Comparison of ENCODE assay signal across 17 cellular contexts in the genomic region with DNA sequence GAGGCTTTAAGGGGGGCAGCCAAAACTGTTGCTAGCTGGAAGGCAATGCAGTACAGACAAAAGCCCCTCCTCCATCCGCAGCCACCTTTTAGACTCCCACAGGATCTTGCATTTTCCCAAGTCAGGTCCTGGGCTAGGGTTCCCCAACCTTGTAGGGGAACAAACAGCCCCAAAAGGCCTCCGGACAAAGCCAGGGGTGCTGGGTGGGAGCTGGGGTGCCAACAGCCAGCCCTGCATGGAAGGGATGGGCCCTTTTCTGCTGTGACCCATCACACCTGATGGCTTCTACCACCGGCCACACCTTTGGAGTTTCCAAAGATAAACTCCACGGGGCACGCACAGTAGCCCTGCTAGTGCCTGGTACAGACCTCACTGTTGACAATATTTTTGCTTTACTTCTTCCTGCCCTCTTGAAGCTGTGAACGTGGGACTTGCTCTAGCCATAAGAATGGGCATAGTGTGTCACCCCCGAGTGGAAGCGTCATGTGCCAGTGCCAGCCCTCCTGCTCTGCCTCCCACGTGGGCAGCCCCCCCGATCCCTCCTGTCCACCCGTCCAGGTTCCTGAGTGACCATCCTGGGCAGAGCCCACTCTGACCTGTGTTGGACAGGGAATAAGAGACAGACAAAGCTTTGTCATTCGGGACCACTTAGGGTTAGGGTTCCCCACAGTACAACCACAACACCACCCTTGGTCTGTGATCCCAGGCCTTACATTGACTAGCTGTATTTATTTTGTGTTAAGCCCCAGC. TPM values are rescaled to one million over a fixed set of nuclear protein-coding genes. Genes with fewer than 3 reads are reported as not detected.
A peak's percentile ranks its signal among the peaks of the same experiment; 100 is the strongest.
DNase-seq lines count a peak whose midpoint lies in the region; ATAC-seq and TF ChIP-seq lines count a peak whose summit lies in the region.
"Had no signal": no experiment of that assay in that cellular context is flagged by ENCODE, and none has a peak within 500 bp of the region (broad histone marks: within the 10 kb centered on the region; RNA-seq: fewer than 3 reads in every experiment).

No MANE protein-coding gene starts in this region.

- peaks cover 12 to 19% of the 10 kb centered on the region in 2 donors for H3K4me1 Mint-ChIP-seq in immature natural killer cell
- peaks cover 8 to 10% of the 10 kb centered on the region in 2 donors for H3K4me1 Mint-ChIP-seq in effector memory CD8-positive, alpha-beta T cell (ENCODE audit: low read depth in 2 of 2)
- H3K4me1 Mint-ChIP-seq in CD8-positive, alpha-beta memory T cell = peaks cover 4 to 8% (median 8%) of the 10 kb centered on the region in 3 donors

- peak overlapping the region; percentile 48; the same call in 1 of the 2 replicates for H3K9ac ChIP-seq in GM23248
- H3K9ac ChIP-seq: BLaER1 treated with 17β-estradiol and CSF1 and Interleukin-3, amounts not matched to agents 10 nM and 100 nM; KMS-11 had no signal

- H3K36me3 Mint-ChIP-seq in immature natural killer cell = peaks cover 10 to 19% (median 11%) of the 10 kb centered on the region in 3 donors
- H3K36me3 Mint-ChIP-seq in effector memory CD8-positive, alpha-beta T cell (ENCODE audit: insufficient read depth) = peaks cover 19% of the 10 kb centered on the region
- peaks cover 5 to 70% (median 20%) of the 10 kb centered on the region in 3 donors for H3K36me3 Mint-ChIP-seq in CD8-positive, alpha-beta memory T cell

- H3K4me2 ChIP-seq in GM23248 (ENCODE audit: unreplicated experiment) = no peak overlapping the region
- H3K4me2 ChIP-seq: KMS-11 had no signal

- intact Hi-C loops in heart right ventricle (cut with DNase I) = loop anchor here in 3 of 10 donors (5.0 kb wide), 2 partner anchors 35 to 45 kb away; no protein-coding TSS in a partner anchor
- intact Hi-C loops in sciatic nerve (cut with DNase I) = no loop called here

- ATAC-seq in heart right ventricle = peak in 6 of 8 donors; percentile 8 to 33 (median 22)
- peak; percentile 29 for ATAC-seq in sciatic nerve
- ATAC-seq in effector memory CD8-positive, alpha-beta T cell (replicated peaks) = no peak

- H2AFZ ChIP-seq in GM23248 = no peak overlapping the region

- WGBS in GM23248 (ENCODE audit: low coverage in 1 of 2, low lambda C conversion rate in 2 of 2, missing lambda C conversion rate in 2 of 2), 2 experiments = 79 to 80% methylated on average over 12 of the region's 12 CpGs
- 85 to 89% (median 87%) methylated on average over 12 of the region's 12 CpGs for WGBS in adipose tissue, 3 donors
- 66 to 78% methylated on average over 12 of the region's 12 CpGs for WGBS in heart right ventricle, 2 donors

- peaks cover 49% of the 10 kb centered on the region for H3K79me2 ChIP-seq in GM23248 (ENCODE audit: insufficient read depth)

- no peak overlapping the region for H3K4me3 ChIP-seq in GM23248
- no peak overlapping the region for H3K4me3 ChIP-seq in heart right ventricle
- H3K4me3 ChIP-seq in CD8-positive, alpha-beta memory T cell (ENCODE audit: low read length) = no peak overlapping the region
- H3K4me3 ChIP-seq: BLaER1 treated with 17β-estradiol and CSF1 and Interleukin-3, amounts not matched to agents 10 nM and 100 nM; prostate gland had no signal

- H3K27me3 ChIP-seq in GM23248 (replicated peaks; ENCODE audit: insufficient read depth) = no peaks in the 10 kb centered on the region
- H3K27me3 ChIP-seq in heart right ventricle = no peaks in the 10 kb centered on the region
- H3K27me3 ChIP-seq in CD8-positive, alpha-beta memory T cell (ENCODE audit: insufficient read depth, low read length, poor library complexity, severe bottlenecking) = no peaks in the 10 kb centered on the region
- H3K27me3 ChIP-seq: BLaER1 treated with 17β-estradiol and CSF1 and Interleukin-3, amounts not matched to agents 10 nM and 100 nM had no signal

- H3K4me3 Mint-ChIP-seq in immature natural killer cell = no peak overlapping the region
- no peak overlapping the region for H3K4me3 Mint-ChIP-seq in effector memory CD8-positive, alpha-beta T cell
- no peak overlapping the region for H3K4me3 Mint-ChIP-seq in CD8-positive, alpha-beta memory T cell
- H3K4me3 Mint-ChIP-seq: activated CD4-positive, alpha-beta memory T cell treated with anti-CD3 and anti-CD28 coated beads, Interleukin-2, amount 10 ng/mL, durations not matched to agents 7 days and 5 days had no signal

- DNase-seq in GM23248 = no peak
- no peak for DNase-seq in heart right ventricle
- DNase-seq in sciatic nerve (ENCODE audit: low spot score) = no peak
- DNase-seq in immature natural killer cell = no peak
- DNase-seq in NCI-H1930 (lab: John Stamatoyannopoulos, UW) = no peak
- no peak for DNase-seq in effector memory CD8-positive, alpha-beta T cell
- no peak for DNase-seq in CD8-positive, alpha-beta memory T cell
- DNase-seq: activated CD4-positive, alpha-beta memory T cell treated with anti-CD3 and anti-CD28 coated beads, Interleukin-2, amount 10 ng/mL, durations not matched to agents 7 days and 5 days; activated effector memory CD4-positive, alpha-beta T cell treated with Interleukin-2 at 50 U/mL for 16 hours; kidney glomerular epithelial cell; NCI-H1105 treated with DMSO at 0.1 percent for 48 hours; SHP77 treated with DMSO at 0.1 percent for 48 hours had no signal

- H3K27ac ChIP-seq in GM23248 (peak overlapping the region; percentile 84), adipose tissue (ENCODE audit: low read depth, low read length) (peak overlapping the region; percentile 34), heart right ventricle (peak overlapping the region in 6 of 10 donors; percentile 42 to 73 (median 52))
- H3K27ac ChIP-seq in CD8-positive, alpha-beta memory T cell (ENCODE audit: low read depth, low read length) = no peak overlapping the region
- H3K27ac ChIP-seq: HL-60, KMS-11, prostate gland had no signal

- TF ChIP-seq CTCF in heart right ventricle (IDR thresholded peaks at IDR 0.05) = no peak

- in situ Hi-C loops in GM23248 (cut with MboI) = no loop called here

- H3K27ac Mint-ChIP-seq in immature natural killer cell = peak overlapping the region in 2 of 6 donors; percentile 40 to 61
- H3K27ac Mint-ChIP-seq in effector memory CD8-positive, alpha-beta T cell = no peak overlapping the region
- H3K27ac Mint-ChIP-seq in CD8-positive, alpha-beta memory T cell = no peak overlapping the region

- POLR2A ChIA-PET in CD8-positive, alpha-beta memory T cell (lab: Charles Lee) = no interaction called here

- CTCF ChIA-PET in CD8-positive, alpha-beta memory T cell (lab: Charles Lee) = interaction anchor here (2.1 to 2.5 kb wide), 2 partner anchors 8 to 12 kb away, joined by 14 to 18 read pairs; no protein-coding TSS in a partner anchor

- no peaks in the 10 kb centered on the region for H3K9me2 ChIP-seq in GM23248 (ENCODE audit: insufficient read depth)

- H3K4me1 ChIP-seq in GM23248 (ENCODE audit: insufficient read depth) (0 out of 2 replicates have a peak, but pooled peaks cover 7% of the 10 kb centered on the region), heart right ventricle (peaks cover 2 to 46% (median 29%) of the 10 kb centered on the region in 9 donors)
- peaks cover 7% of the 10 kb centered on the region for H3K4me1 ChIP-seq in CD8-positive, alpha-beta memory T cell (ENCODE audit: insufficient read depth, low read length)
- H3K4me1 ChIP-seq: prostate gland had no signal

- H4K20me1 ChIP-seq in GM23248 (ENCODE audit: insufficient read depth) = peaks cover 16% of the 10 kb centered on the region; the same call in 1 of the 2 replicates

- peaks cover 51% of the 10 kb centered on the region for H3K36me3 ChIP-seq in GM23248 (ENCODE audit: low read depth)
- peaks cover 0 to 100% (median 50%) of the 10 kb centered on the region in 9 donors for H3K36me3 ChIP-seq in heart right ventricle
- peaks cover 28% of the 10 kb centered on the region for H3K36me3 ChIP-seq in CD8-positive, alpha-beta memory T cell (ENCODE audit: insufficient read depth, low read length)

- H3K9me3 ChIP-seq in GM23248 (ENCODE audit: low read depth) (no peaks in the 10 kb centered on the region), heart right ventricle (no peaks in the 10 kb centered on the region)
- no peaks in the 10 kb centered on the region for H3K9me3 ChIP-seq in CD8-positive, alpha-beta memory T cell (ENCODE audit: low read length)
- H3K9me3 ChIP-seq: prostate gland had no signal

- H3K9me3 Mint-ChIP-seq in immature natural killer cell = no peaks in the 10 kb centered on the region
- H3K9me3 Mint-ChIP-seq in effector memory CD8-positive, alpha-beta T cell = no peaks in the 10 kb centered on the region
- no peaks in the 10 kb centered on the region for H3K9me3 Mint-ChIP-seq in CD8-positive, alpha-beta memory T cell
- H3K9me3 Mint-ChIP-seq: activated CD4-positive, alpha-beta memory T cell treated with anti-CD3 and anti-CD28 coated beads, Interleukin-2, amount 10 ng/mL, durations not matched to agents 7 days and 5 days had no signal

- H3F3A ChIP-seq in GM23248 (ENCODE audit: insufficient read depth) = peaks cover 77% of the 10 kb centered on the region

- no peaks in the 10 kb centered on the region for H3K27me3 Mint-ChIP-seq in immature natural killer cell (ENCODE audit: low read depth in 3 of 3)
- no peaks in the 10 kb centered on the region for H3K27me3 Mint-ChIP-seq in effector memory CD8-positive, alpha-beta T cell
- H3K27me3 Mint-ChIP-seq in CD8-positive, alpha-beta memory T cell = no peaks in the 10 kb centered on the region
- H3K27me3 Mint-ChIP-seq: activated CD4-positive, alpha-beta memory T cell treated with anti-CD3 and anti-CD28 coated beads, Interleukin-2, amount 10 ng/mL, durations not matched to agents 7 days and 5 days had no signal

RNA-seq across cellular contexts. Expression of gene TUBB6, which starts 18.8 kb away (rescaled TPM):
- 608 and 817 TPM in 2 replicates for total RNA-seq in GM23248 (2014; rRNA removed; shearing (Covaris generic))
- polyA plus RNA-seq in GM23248 (2016; fragmentation: Nextera tagmentation; extraction: Ambion mirVana) (456 and 464 TPM in 2 replicates), adipose tissue (100 to 1,000 TPM in 2 of 3 donors, 10 to 100 TPM in 1; 64.6 to 670 (median 182) TPM), heart right ventricle (100 to 1,000 TPM in 1 of 2 donors, 10 to 100 TPM in 1; 61.9 to 602 TPM), immature natural killer cell (1 to 10 TPM in 1 of 3 donors, not detected in 2; 4.8 TPM)
- total RNA-seq in heart right ventricle (100 to 1,000 TPM in 4 of 10 donors, 10 to 100 TPM in 6; 62.8 to 216 (median 92.1) TPM), sciatic nerve (141 TPM)
- total RNA-seq in CD8-positive, alpha-beta memory T cell = 1 to 10 TPM; 8.8 to 9.1 TPM
- 0.77 TPM for polyA plus RNA-seq in CD8-positive, alpha-beta memory T cell

RNA-seq across cellular contexts. Expression of gene AFG3L2, which starts 50.1 kb away (rescaled TPM):
- 40.6 and 52.2 TPM in 2 replicates for total RNA-seq in GM23248 (2014; rRNA removed; shearing (Covaris generic))
- polyA plus RNA-seq in GM23248 (2016; fragmentation: Nextera tagmentation; extraction: Ambion mirVana) (26.8 and 28.1 TPM in 2 replicates), adipose tissue (10 to 100 TPM; 16.9 to 36.5 (median 28.2) TPM), heart right ventricle (10 to 100 TPM; 48.1 to 60.4 TPM), immature natural killer cell (10 to 100 TPM; 22.1 to 28.5 (median 27.8) TPM)
- total RNA-seq in heart right ventricle (100 to 1,000 TPM; 126 to 176 (median 145) TPM), sciatic nerve (38.8 TPM)
- total RNA-seq in CD8-positive, alpha-beta memory T cell = 10 to 100 TPM; 75.6 to 75.8 TPM
- 38.4 TPM for polyA plus RNA-seq in CD8-positive, alpha-beta memory T cell

Comparison
In these comparisons a context has a peak if more than half of its experiments do, and no peak if none do; other contexts are left out.
1. RNA of gene TUBB6, which starts 18.8 kb away (polyA plus RNA-seq): 61.9 to 602 TPM in heart right ventricle, 456 to 464 TPM in GM23248 and 64.6 to 670 TPM in adipose tissue; 0.77 TPM in CD8-positive, alpha-beta memory T cell (single experiment) and 4.8 TPM in immature natural killer cell; every median in the first group is over 10 times any median in the second.